In genomic region chr16:67855789-67856188, GRCh38 we compare ENCODE assay signal across 15 cellular contexts. TPM values are rescaled to one million over a fixed set of nuclear protein-coding genes. Genes with fewer than 3 reads are reported as not detected.
"Had no signal": no experiment of that assay in that cellular context is flagged by ENCODE, and none has a peak within 500 bp of the region (broad histone marks: within the 10 kb centered on the region; RNA-seq: fewer than 3 reads in every experiment).

No MANE protein-coding gene starts in this region.

- H3K36me3 ChIP-seq: transverse colon had no signal

- H3K4me3 ChIP-seq: transverse colon had no signal

- H3K27me3 Mint-ChIP-seq: central memory CD8-positive, alpha-beta T cell; effector memory CD8-positive, alpha-beta T cell; natural killer cell treated with Interleukin-12 subunit alpha and Interleukin-12 subunit beta and Interleukin-15 and Interleukin-18, amount 100 ng/mL, for 72 hours had no signal

- H3K4me3 Mint-ChIP-seq: activated T-cell treated with anti-CD3 and anti-CD28 coated beads, Interleukin-2, amount 50 U/mL, for 4 hours; central memory CD8-positive, alpha-beta T cell; effector memory CD8-positive, alpha-beta T cell; immature natural killer cell; natural killer cell treated with Interleukin-12 subunit alpha and Interleukin-12 subunit beta and Interleukin-15 and Interleukin-18, amount 100 ng/mL, for 72 hours had no signal

- H3K27ac Mint-ChIP-seq: immature natural killer cell had no signal

- DNase-seq: activated CD4-positive, alpha-beta T cell treated with anti-CD3 and anti-CD28 coated beads, Interleukin-2, amount 50 U/mL, for 4 hours; activated gamma-delta T cell treated with Interleukin-2 at 50 U/mL for 16 hours; activated T-cell treated with anti-CD3 and anti-CD28 coated beads, Interleukin-2, amount 50 U/mL, for 4 hours; cortex of kidney; effector memory CD8-positive, alpha-beta T cell; immature natural killer cell; left colon; mesenchymal stem cell; occipital lobe; SIG-M5; small intestine; T-helper 2 cell; transverse colon had no signal

- H3K27me3 ChIP-seq: transverse colon had no signal

- H3K9me3 ChIP-seq: transverse colon had no signal

- H3K9me3 Mint-ChIP-seq: activated T-cell treated with anti-CD3 and anti-CD28 coated beads, Interleukin-2, amount 50 U/mL, for 4 hours; central memory CD8-positive, alpha-beta T cell; effector memory CD8-positive, alpha-beta T cell; immature natural killer cell; natural killer cell treated with Interleukin-12 subunit alpha and Interleukin-12 subunit beta and Interleukin-15 and Interleukin-18, amount 100 ng/mL, for 72 hours had no signal

- ATAC-seq: activated T-cell treated with anti-CD3 and anti-CD28 coated beads, Interleukin-2, amount 50 U/mL, for 4 hours; effector memory CD8-positive, alpha-beta T cell; left colon; natural killer cell treated with Interleukin-12 subunit alpha and Interleukin-12 subunit beta and Interleukin-15 and Interleukin-18, amount 100 ng/mL, for 72 hours had no signal

- H3K36me3 Mint-ChIP-seq: natural killer cell treated with Interleukin-12 subunit alpha and Interleukin-12 subunit beta and Interleukin-15 and Interleukin-18, amount 100 ng/mL, for 72 hours had no signal

RNA-seq across cellular contexts. Expression of gene NRN1L, which starts 28.9 kb away (rescaled TPM):
- total RNA-seq: activated T-cell treated with anti-CD3 and anti-CD28 coated beads, Interleukin-2, amount 50 U/mL, for 4 hours; occipital lobe had no signal
